Comparison of ENCODE assay signal across 22 cellular contexts in the genomic region with DNA sequence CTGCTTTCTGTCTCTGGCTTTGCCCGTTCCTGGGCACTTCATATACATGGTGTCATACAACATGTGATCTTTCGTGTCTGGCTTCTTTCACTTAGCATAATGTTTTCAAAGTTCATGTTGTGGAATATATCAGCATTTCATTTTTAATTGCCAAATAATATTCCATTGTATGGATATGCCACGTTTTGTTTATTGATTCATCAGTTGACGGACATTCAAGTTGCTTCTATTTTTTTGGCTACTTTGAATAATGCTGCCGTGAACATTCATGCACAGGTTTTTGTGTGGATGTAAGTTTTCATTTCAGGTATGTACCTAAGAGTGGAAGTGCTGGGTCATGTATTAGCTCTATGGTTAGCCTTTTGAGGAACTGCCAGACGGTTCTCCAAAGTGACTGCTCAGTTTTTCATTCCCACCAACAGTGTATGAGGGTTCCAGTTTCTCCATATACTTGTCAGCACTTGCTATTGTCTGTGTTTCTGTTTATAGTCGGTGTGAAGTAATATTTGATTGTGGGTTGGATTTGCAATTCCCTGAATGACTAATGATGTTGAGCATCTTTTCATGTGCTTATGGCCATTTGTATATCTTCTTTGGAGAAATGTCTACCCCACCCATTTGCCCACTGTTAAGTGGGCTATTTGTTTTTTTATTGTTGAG.
DNase-seq lines count a peak whose midpoint lies in the region; ATAC-seq, FAIRE-seq and TF ChIP-seq lines count a peak whose summit lies in the region.
"Had no signal": no experiment of that assay in that cellular context is flagged by ENCODE, and none has a peak within 500 bp of the region (broad histone marks: within the 10 kb centered on the region; RNA-seq: fewer than 3 reads in every experiment).

No MANE protein-coding gene starts in this region.

- peaks cover 4% of the 10 kb centered on the region for H3K9me1 ChIP-seq in keratinocyte (ENCODE audit: control insufficient read depth, extremely low read depth, insufficient read depth, low read length)

- TF ChIP-seq CTCF in HepG2 (CRISPR knock-in tag; IDR thresholded peaks at IDR 0.05) (no peak), right lobe of liver (IDR thresholded peaks at IDR 0.05) (no peak), GM12878 (IDR thresholded peaks at IDR 0.05 in 2 of 3, conservative IDR thresholded peaks at IDR 0.05 in 1 of 3; ENCODE audit: control insufficient read depth in 2 of 3, extremely low read depth in 1 of 3, insufficient read depth in 1 of 3, low read depth in 3 of 3, low read length in 3 of 3) (no peak), keratinocyte (optimal IDR thresholded peaks at IDR 0.05 in 1 of 3, IDR thresholded peaks at IDR 0.05 in 1 of 3, conservative IDR thresholded peaks at IDR 0.05 in 1 of 3; ENCODE audit: extremely low read depth in 1 of 3, insufficient read depth in 2 of 3, low read length in 3 of 3) (no peak)

- no peaks in the 10 kb centered on the region for H3K79me2 ChIP-seq in HepG2 (ENCODE audit: insufficient read depth, low read length)
- H3K79me2 ChIP-seq in GM12878 (ENCODE audit: control insufficient read depth, insufficient read depth, low read length): peaks cover 63% of the 10 kb centered on the region
- peaks cover 76% of the 10 kb centered on the region for H3K79me2 ChIP-seq in keratinocyte (ENCODE audit: control insufficient read depth, insufficient read depth, low read length)

- H3K4me1 Mint-ChIP-seq in naive thymus-derived CD4-positive, alpha-beta T cell: peaks cover 0 to 2% (median 0%) of the 10 kb centered on the region in 7 donors
- H3K4me1 Mint-ChIP-seq: CD14-positive monocyte had no signal

- no peak for TF ChIP-seq POLR2A in HepG2 (IDR thresholded peaks at IDR 0.05; ENCODE audit: insufficient read depth in 1 of 2, low read depth in 2 of 2, low read length in 2 of 2)
- TF ChIP-seq POLR2A in right lobe of liver (IDR thresholded peaks at IDR 0.05): no peak
- TF ChIP-seq POLR2A in GM12878 (IDR thresholded peaks at IDR 0.05; ENCODE audit: low read depth, low read length): no peak

- no peak for FAIRE-seq in HepG2 (lab: Jason Lieb, UNC)
- no peak for FAIRE-seq in GM12878 (lab: Jason Lieb, UNC)
- peak; percentile 90 for FAIRE-seq in keratinocyte (lab: Jason Lieb, UNC)
- FAIRE-seq in urothelium cell line (lab: Jason Lieb, UNC): peak; percentile 9
- FAIRE-seq: A204.1 had no signal

- RAD21 ChIA-PET in GM12878 (lab: Charles Lee; ENCODE audit: unreplicated experiment): interaction anchor here (1.2 to 2.9 kb wide), 4 partner anchors 10 to 33 kb away, joined by 3 to 11 read pairs (median 6); no protein-coding TSS in a partner anchor

- CTCF ChIA-PET in HepG2 (lab: Yijun Ruan, JAX; ENCODE audit: low intra/inter-chr PET ratio, low total read pairs) (no interaction called here), GM12878 (lab: Yijun Ruan, JAX) (interaction anchor here (0.6 to 1.4 kb wide), 3 partner anchors 9 to 14 kb away, joined by 3 to 4 read pairs (median 4); no protein-coding TSS in a partner anchor)
- CTCF ChIA-PET in naive thymus-derived CD4-positive, alpha-beta T cell (lab: Charles Lee): no interaction called here

- DNase-seq in HepG2 (ENCODE audit: low spot score) (no peak), right lobe of liver (no peak), GM12878 (ENCODE audit: low read depth, low spot score) (no peak), keratinocyte (ENCODE audit: low read depth, low spot score) (peak; percentile 60), urothelium cell line (ENCODE audit: low spot score) (no peak), DMS79 treated with DMSO at 0.1 percent for 48 hours (lab: John Stamatoyannopoulos, UW) (no peak), SK-N-DZ (ENCODE audit: low spot score) (no peak)
- DNase-seq in naive thymus-derived CD4-positive, alpha-beta T cell: no peak
- DNase-seq: GDM1, H7, KG1, NCI-H1105, NCI-H146, NCI-H2029, NCI-H226, NCI-H510A treated with DMSO at 0.1 percent for 48 hours, NCI-H774 had no signal

- POLR2A ChIA-PET in HepG2 (lab: Yijun Ruan, JAX): no interaction called here
- POLR2A ChIA-PET in GM12878 (lab: Charles Lee): no interaction called here
- POLR2A ChIA-PET in naive thymus-derived CD4-positive, alpha-beta T cell (lab: Charles Lee): no interaction called here

- no peak overlapping the region for H2AFZ ChIP-seq in HepG2 (ENCODE audit: low read length)
- H2AFZ ChIP-seq in GM12878 (ENCODE audit: control insufficient read depth, low read depth, low read length): no peak overlapping the region
- H2AFZ ChIP-seq in keratinocyte (ENCODE audit: control insufficient read depth, low read length): no peak overlapping the region

- no peak for ATAC-seq in HepG2
- ATAC-seq in right lobe of liver: no peak
- ATAC-seq in GM12878: no peak
- no peak for ATAC-seq in naive thymus-derived CD4-positive, alpha-beta T cell

- SMC1A ChIA-PET in GM12878 (lab: Charles Lee; ENCODE audit: uncharacterized antibody, unreplicated experiment): interaction anchor here (1.0 to 2.4 kb wide), 3 partner anchors 20 to 38 kb away, joined by 3 to 6 read pairs (median 3); no protein-coding TSS in a partner anchor

- no peak overlapping the region for H3K27ac Mint-ChIP-seq in naive thymus-derived CD4-positive, alpha-beta T cell
- H3K27ac Mint-ChIP-seq: B cell had no signal

- BruUV-seq in HepG2 (replicated peaks; lab: Mats Ljungman, UMichigan): no TSS peak
- no TSS peak for BruUV-seq in GM12878 (replicated peaks; lab: Mats Ljungman, UMichigan)

- no peak overlapping the region for H3K4me3 Mint-ChIP-seq in naive thymus-derived CD4-positive, alpha-beta T cell
- H3K4me3 Mint-ChIP-seq: B cell, CD14-positive monocyte had no signal

- H3K4me3 ChIP-seq in HepG2 (replicated peaks in 1 of 3; ENCODE audit: insufficient read depth in 1 of 3, low read depth in 2 of 3, low read length in 3 of 3): no peak overlapping the region
- no peak overlapping the region for H3K4me3 ChIP-seq in right lobe of liver
- H3K4me3 ChIP-seq in GM12878: 0 out of 2 replicates have a peak overlapping the region, but pooled peaks have one; percentile 11
- H3K4me3 ChIP-seq in keratinocyte (ENCODE audit: control insufficient read depth in 2 of 3, extremely low read depth in 1 of 3, insufficient read depth in 2 of 3, low read depth in 1 of 3, low read length in 3 of 3): no peak overlapping the region
- no peak overlapping the region for H3K4me3 ChIP-seq in naive thymus-derived CD4-positive, alpha-beta T cell (ENCODE audit: low read length)
- H3K4me3 ChIP-seq: Peyer's patch had no signal

- 43% methylated on average over 7 of the region's 7 CpGs for WGBS in HepG2 (ENCODE audit: low lambda C conversion rate)
- WGBS in right lobe of liver (ENCODE audit: insufficient coverage, low coverage, low lambda C conversion rate, missing lambda C conversion rate): 76% methylated on average over 6 of the region's 7 CpGs
- WGBS in GM12878 (ENCODE audit: insufficient coverage, insufficient replicate concordance, low lambda C conversion rate, missing lambda C conversion rate): 65% methylated on average over 7 of the region's 7 CpGs

- H3K9me3 Mint-ChIP-seq in naive thymus-derived CD4-positive, alpha-beta T cell: peaks cover 0 to 9% (median 0%) of the 10 kb centered on the region in 11 donors

- no peaks in the 10 kb centered on the region for H3K36me3 ChIP-seq in HepG2 (replicated peaks in 1 of 2; ENCODE audit: control insufficient read depth in 1 of 2, insufficient read depth in 2 of 2, low read length in 2 of 2)
- no peaks in the 10 kb centered on the region for H3K36me3 ChIP-seq in right lobe of liver
- no peaks in the 10 kb centered on the region; a peak in 3 of 4 replicates for H3K36me3 ChIP-seq in GM12878 (ENCODE audit: control insufficient read depth in 2 of 2, insufficient read depth in 2 of 2, low read length in 1 of 2)
- H3K36me3 ChIP-seq in keratinocyte (ENCODE audit: control insufficient read depth in 2 of 2, extremely low read depth in 1 of 2, insufficient read depth in 2 of 2, low read length in 2 of 2): no peaks in the 10 kb centered on the region
- H3K36me3 ChIP-seq in naive thymus-derived CD4-positive, alpha-beta T cell (ENCODE audit: control insufficient read depth in 2 of 3, insufficient read depth in 3 of 3, low read length in 3 of 3): no peaks in the 10 kb centered on the region
- H3K36me3 ChIP-seq: Peyer's patch had no signal

- no peaks in the 10 kb centered on the region for H3K36me3 Mint-ChIP-seq in naive thymus-derived CD4-positive, alpha-beta T cell
- H3K36me3 Mint-ChIP-seq: CD14-positive monocyte had no signal

- H3K27ac ChIP-seq in HepG2 (ENCODE audit: extremely low read length, insufficient read depth, low read length) (no peak overlapping the region), right lobe of liver (no peak overlapping the region), GM12878 (ENCODE audit: control insufficient read depth, insufficient read depth) (peak overlapping the region; percentile 89), keratinocyte (ENCODE audit: control insufficient read depth, insufficient read depth, low read length) (peak overlapping the region; percentile 18)
- no peak overlapping the region for H3K27ac ChIP-seq in naive thymus-derived CD4-positive, alpha-beta T cell (ENCODE audit: low read depth, low read length)
- H3K27ac ChIP-seq: HL-60 had no signal

- in situ Hi-C loops in HepG2 (cut with HindIII; ENCODE audit: extremely low pct_ligation_motif_present, low pct_unique_long_range_greater_than_20kb) (no loop called here), GM12878 (cut with MboI) (no loop called here)

- TF ChIP-seq RAD21 in HepG2 (CRISPR knock-in tag; IDR thresholded peaks at IDR 0.05) (no peak), GM12878 (IDR thresholded peaks at IDR 0.05; ENCODE audit: insufficient read depth, low read depth, low read length) (no peak)

- no peaks in the 10 kb centered on the region for H3K9me3 ChIP-seq in HepG2 (ENCODE audit: low read length)
- no peaks in the 10 kb centered on the region for H3K9me3 ChIP-seq in right lobe of liver
- H3K9me3 ChIP-seq in GM12878 (replicated peaks; ENCODE audit: control insufficient read depth, insufficient read depth, low read length): peaks cover 7% of the 10 kb centered on the region; the same call in 2 of the 3 replicates
- H3K9me3 ChIP-seq in keratinocyte (ENCODE audit: control insufficient read depth, low read depth, low read length): peaks cover 3% of the 10 kb centered on the region
- no peaks in the 10 kb centered on the region for H3K9me3 ChIP-seq in naive thymus-derived CD4-positive, alpha-beta T cell (ENCODE audit: control insufficient read depth in 2 of 3, low read length in 3 of 3)
- H3K9me3 ChIP-seq: Peyer's patch had no signal

- TF ChIP-seq EP300 in HepG2 (IDR thresholded peaks at IDR 0.05; ENCODE audit: low read depth in 2 of 2, low read length in 2 of 2): no peak
- TF ChIP-seq EP300 in HepG2 (CRISPR knock-in tag; IDR thresholded peaks at IDR 0.05; ENCODE audit: borderline replicate concordance): no peak
- no peak for TF ChIP-seq EP300 in GM12878 (IDR thresholded peaks at IDR 0.05; ENCODE audit: borderline replicate concordance in 1 of 2, control insufficient read depth in 1 of 2, low read depth in 2 of 2, low read length in 2 of 2)

- H4K20me1 ChIP-seq in HepG2 (ENCODE audit: insufficient read depth, low read length): no peaks in the 10 kb centered on the region
- no peaks in the 10 kb centered on the region for H4K20me1 ChIP-seq in GM12878 (ENCODE audit: control insufficient read depth, insufficient read depth)
- H4K20me1 ChIP-seq in keratinocyte (ENCODE audit: control insufficient read depth, extremely low read depth, insufficient read depth, low read length): no peaks in the 10 kb centered on the region

- H3K27me3 Mint-ChIP-seq in naive thymus-derived CD4-positive, alpha-beta T cell: no peaks in the 10 kb centered on the region
- H3K27me3 Mint-ChIP-seq: B cell had no signal

- dilution Hi-C loops in keratinocyte (cut with MboI; ENCODE audit: extremely low pct_ligation_motif_present, low sequenced_read_pairs): no loop called here

- H3K27me3 ChIP-seq in HepG2 (ENCODE audit: control insufficient read depth in 1 of 2, insufficient read depth in 2 of 2, low read length in 2 of 2) (0 out of 5 replicates have a peak, but pooled peaks cover 0 to 2% of the 10 kb centered on the region in 2 experiments), right lobe of liver (no peaks in the 10 kb centered on the region), GM12878 (replicated peaks in 1 of 2; ENCODE audit: control insufficient read depth in 2 of 2, insufficient read depth in 2 of 2, low read length in 1 of 2) (no peaks in the 10 kb centered on the region), keratinocyte (ENCODE audit: control insufficient read depth, extremely low read depth, insufficient read depth, low read length) (no peaks in the 10 kb centered on the region)
- H3K27me3 ChIP-seq in naive thymus-derived CD4-positive, alpha-beta T cell (ENCODE audit: control insufficient read depth in 2 of 2, insufficient read depth in 2 of 2, low read length in 2 of 2): no peaks in the 10 kb centered on the region
- H3K27me3 ChIP-seq: Peyer's patch had no signal

- intact Hi-C loops in HepG2 (cut with micrococcal nuclease; ENCODE audit: unreplicated experiment): loop anchor here (10.0 kb wide), 1 partner anchor 54 kb away; no protein-coding TSS in a partner anchor
- intact Hi-C loops in right lobe of liver (cut with DNase I): no loop called here
- intact Hi-C loops in GM12878 (cut with micrococcal nuclease; ENCODE audit: unreplicated experiment): no loop called here
- intact Hi-C loops in naive thymus-derived CD4-positive, alpha-beta T cell (cut with micrococcal nuclease): no loop called here

- H3K9ac ChIP-seq in HepG2 (ENCODE audit: insufficient read depth, low read depth, low read length) (no peak overlapping the region), GM12878 (ENCODE audit: control insufficient read depth, insufficient read depth, low read length) (no peak overlapping the region), keratinocyte (ENCODE audit: control insufficient read depth, extremely low read depth, insufficient read depth, low read length) (no peak overlapping the region)

- H3K4me1 ChIP-seq in HepG2 (ENCODE audit: insufficient read depth, low read length) (no peaks in the 10 kb centered on the region), right lobe of liver (peaks cover 0 to 7% (median 2%) of the 10 kb centered on the region in 4 donors), GM12878 (ENCODE audit: control insufficient read depth, insufficient read depth, low read length) (peaks cover 45% of the 10 kb centered on the region), keratinocyte (ENCODE audit: control insufficient read depth, extremely low read depth, insufficient read depth, low read length) (peaks cover 35% of the 10 kb centered on the region)
- H3K4me1 ChIP-seq in naive thymus-derived CD4-positive, alpha-beta T cell (ENCODE audit: control insufficient read depth in 2 of 2, insufficient read depth in 2 of 2, low read length in 2 of 2): no peaks in the 10 kb centered on the region

- H3K4me2 ChIP-seq in HepG2 (ENCODE audit: low read depth, low read length): no peak overlapping the region
- H3K4me2 ChIP-seq in GM12878 (ENCODE audit: control insufficient read depth, insufficient read depth): no peak overlapping the region
- no peak overlapping the region for H3K4me2 ChIP-seq in keratinocyte (ENCODE audit: control insufficient read depth, extremely low read depth, insufficient read depth, low read depth, low read length)

Comparison
In these comparisons a context has a peak if more than half of its experiments do, and no peak if none do; other contexts are left out.
1. H3K27ac ChIP-seq: peak in GM12878 (single experiment) and keratinocyte (single experiment); none in HepG2 (single experiment), right lobe of liver (0 of 3) and naive thymus-derived CD4-positive, alpha-beta T cell (single experiment).